In genomic region chr4:169774466-169775445, GRCh38 we compare ENCODE assay signal across 9 cellular contexts. TPM values are rescaled to one million over a fixed set of nuclear protein-coding genes. Genes with fewer than 3 reads are reported as not detected.
DNase-seq lines count a peak whose midpoint lies in the region; ATAC-seq and TF ChIP-seq lines count a peak whose summit lies in the region.
"Had no signal": no experiment of that assay in that cellular context is flagged by ENCODE, and none has a peak within 500 bp of the region (broad histone marks: within the 10 kb centered on the region; RNA-seq: fewer than 3 reads in every experiment).

No MANE protein-coding gene starts in this region.

- DNase-seq in DMS 273 (lab: John Stamatoyannopoulos, UW; ENCODE audit: unreplicated experiment) (peak; percentile 38), DMS 273 treated with DMSO at 0.1 percent for 48 hours (lab: John Stamatoyannopoulos, UW) (no peak), brain microvascular endothelial cell (no peak), right lobe of liver (peak in 1 of 3 donors; percentile 55), NCI-H446 treated with DMSO at 0.1 percent for 48 hours (lab: John Stamatoyannopoulos, UW) (no peak), SJCRH30 (no peak)

- intact Hi-C loops in right lobe of liver (cut with DNase I): no loop called here

- H3K4me1 ChIP-seq in right lobe of liver (peaks cover 0 to 7% (median 0%) of the 10 kb centered on the region in 4 donors), SJCRH30 (no peaks in the 10 kb centered on the region)

- H3K27me3 ChIP-seq in brain microvascular endothelial cell (replicated peaks) (no peaks in the 10 kb centered on the region), right lobe of liver (no peaks in the 10 kb centered on the region), SJCRH30 (no peaks in the 10 kb centered on the region)

- TF ChIP-seq POLR2A in right lobe of liver (IDR thresholded peaks at IDR 0.05): no peak

- in situ Hi-C loops in brain microvascular endothelial cell (cut with HindIII; ENCODE audit: low pct_ligation_motif_present, low sequenced_read_pairs): no loop called here

- no peaks in the 10 kb centered on the region for H3K36me3 ChIP-seq in brain microvascular endothelial cell (replicated peaks)
- H3K36me3 ChIP-seq in right lobe of liver: no peaks in the 10 kb centered on the region
- H3K36me3 ChIP-seq in SJCRH30: no peaks in the 10 kb centered on the region

- 57% methylated on average over 17 of the region's 58 CpGs for WGBS in right lobe of liver (ENCODE audit: insufficient coverage, low coverage, low lambda C conversion rate, missing lambda C conversion rate)

- TF ChIP-seq CTCF in brain microvascular endothelial cell (IDR thresholded peaks at IDR 0.05; ENCODE audit: low read depth, low read length, missing control alignments) (peak; percentile 64), right lobe of liver (IDR thresholded peaks at IDR 0.05) (no peak)

- H3K9me3 ChIP-seq in right lobe of liver (no peaks in the 10 kb centered on the region), SJCRH30 (replicated peaks) (no peaks in the 10 kb centered on the region)

- H3K4me3 ChIP-seq in brain microvascular endothelial cell (ENCODE audit: low read depth, low read length) (peak overlapping the region; percentile 35), right lobe of liver (peak overlapping the region in 1 of 3 donors; percentile 33), SJCRH30 (no peak overlapping the region)

- peak in 3 of 4 donors; percentile 44 to 50 (median 49) for ATAC-seq in right lobe of liver
- ATAC-seq in HG02852 (IDR thresholded peaks at IDR 0.05; ENCODE audit: unreplicated experiment): no peak

- H3K27ac ChIP-seq in brain microvascular endothelial cell (no peak overlapping the region), right lobe of liver (no peak overlapping the region), temporal lobe (ENCODE audit: low read depth, low read length) (peak overlapping the region; percentile 65), SJCRH30 (no peak overlapping the region)
- H3K27ac ChIP-seq: 22Rv1 had no signal

RNA-seq across cellular contexts. Expression of gene HPF1, which starts 17.0 kb away (rescaled TPM):
- total RNA-seq in right lobe of liver: 10 to 100 TPM in 3 of 6 experiments, 1 to 10 TPM in 3; 6.9 to 27.0 (median 10.1) TPM
- total RNA-seq in temporal lobe: 35.9 TPM
- total RNA-seq in SJCRH30 (2014; rRNA removed; shearing (Covaris generic)): 32.0 and 36.5 TPM in 2 replicates
